8 cellular contexts compared by ENCODE assay signal in genomic region chr11:42058794-42059193, GRCh38.
"Had no signal": no experiment of that assay in that cellular context is flagged by ENCODE, and none has a peak within 500 bp of the region (broad histone marks: within the 10 kb centered on the region; RNA-seq: fewer than 3 reads in every experiment).

No MANE protein-coding gene starts in this region.

- FAIRE-seq: HTR-8/SVneo had no signal

- H3K36me3 Mint-ChIP-seq: IgD-negative memory B cell had no signal

- H3K9ac ChIP-seq: KMS-11 had no signal

- H3K27me3 Mint-ChIP-seq: IgD-negative memory B cell had no signal

- DNase-seq: Karpas-422, Kasumi-1, KBM-7, KG1 had no signal

- H3K27ac Mint-ChIP-seq: IgD-negative memory B cell had no signal

- H3K4me1 Mint-ChIP-seq: IgD-negative memory B cell had no signal

- H3K4me3 Mint-ChIP-seq: IgD-negative memory B cell had no signal

- H3K27ac ChIP-seq: HL-60, KMS-11 had no signal

- H3K4me2 ChIP-seq: KMS-11 had no signal
